In genomic region chr1:155026588-155026987, GRCh38 we compare ENCODE assay signal across 1 cellular context.
A peak's percentile ranks its signal among the peaks of the same experiment; 100 is the strongest.
TF ChIP-seq lines count a peak whose summit lies in the region.

No MANE protein-coding gene starts in this region.

TF ChIP-seq in IMR-90, 13 proteins besides CTCF, POLR2A, EP300 and RAD21 (continued from another document):
- no peak for TF ChIP-seq BHLHE40 (IDR thresholded peaks at IDR 0.05; ENCODE audit: low read depth, low read length)
- TF ChIP-seq ELK1 (IDR thresholded peaks at IDR 0.05; ENCODE audit: borderline replicate concordance, low read depth, low read length): no peak
- no peak for TF ChIP-seq MXI1 (IDR thresholded peaks at IDR 0.05; ENCODE audit: borderline replicate concordance, low read depth, low read length)
- no peak for TF ChIP-seq MAZ (IDR thresholded peaks at IDR 0.05; ENCODE audit: borderline replicate concordance, low read depth, low read length)
- TF ChIP-seq RCOR1 (IDR thresholded peaks at IDR 0.05; ENCODE audit: insufficient replicate concordance, low read length): no peak
- no peak for TF ChIP-seq SMC3 (IDR thresholded peaks at IDR 0.05; ENCODE audit: low read depth, low read length)
- TF ChIP-seq RFX5 (IDR thresholded peaks at IDR 0.05; ENCODE audit: low read depth, low read length): peak; percentile 49; the same call in 1 of the 2 replicates
- no peak for TF ChIP-seq USF2 (IDR thresholded peaks at IDR 0.05; ENCODE audit: low read depth, low read length)
- TF ChIP-seq MAFK (IDR thresholded peaks at IDR 0.05; ENCODE audit: low read depth, low read length): no peak
- no peak for TF ChIP-seq NFE2L2 (IDR thresholded peaks at IDR 0.05; ENCODE audit: low read depth, low read length)
- no peak for TF ChIP-seq CHD1 (IDR thresholded peaks at IDR 0.05; ENCODE audit: low read depth, low read length)
